ENCODE assay signal across 17 cellular contexts in genomic region chr19:42508892-42509444, GRCh38. TPM values are rescaled to one million over a fixed set of nuclear protein-coding genes. Genes with fewer than 3 reads are reported as not detected.
"Had no signal": no experiment of that assay in that cellular context is flagged by ENCODE, and none has a peak within 500 bp of the region (broad histone marks: within the 10 kb centered on the region; RNA-seq: fewer than 3 reads in every experiment).

No MANE protein-coding gene starts in this region.

- H3K4me1 ChIP-seq: neural progenitor cell, transverse colon had no signal

- H3K9me3 Mint-ChIP-seq: activated naive CD4-positive, alpha-beta T cell treated with anti-CD3 and anti-CD28 coated beads for 36 hours; neural progenitor cell had no signal

- H3K36me3 Mint-ChIP-seq: neural progenitor cell had no signal

- H3K4me3 Mint-ChIP-seq: activated naive CD4-positive, alpha-beta T cell treated with anti-CD3 and anti-CD28 coated beads for 36 hours; neural progenitor cell; T-helper 17 cell had no signal

- H3K4me2 ChIP-seq: neural progenitor cell had no signal

- H3K9me3 ChIP-seq: transverse colon had no signal

- H3K27ac Mint-ChIP-seq: activated naive CD4-positive, alpha-beta T cell treated with anti-CD3 and anti-CD28 coated beads for 36 hours; neural progenitor cell; T-helper 17 cell had no signal

- H3K27me3 Mint-ChIP-seq: T-helper 17 cell had no signal

- ATAC-seq: T-helper 17 cell had no signal

- FAIRE-seq: endothelial cell of umbilical vein, frontal cortex, kidney, TTC549 had no signal

- H2AFZ ChIP-seq: neural progenitor cell had no signal

- H3K9ac ChIP-seq: neural progenitor cell had no signal

- H3K36me3 ChIP-seq: neural progenitor cell had no signal

- H3K27ac ChIP-seq: coronary artery, neural progenitor cell, skin epidermis, transverse colon had no signal

- H3K4me3 ChIP-seq: coronary artery, neural progenitor cell, skin epidermis, transverse colon had no signal

- DNase-seq: activated CD4-positive, alpha-beta T cell treated with anti-CD3 and anti-CD28 coated beads, Interleukin-2, amount 50 U/mL, for 48 hours; activated CD8-positive, alpha-beta memory T cell treated with anti-CD3 and anti-CD28 coated beads, Interleukin-2, amount 50 U/mL, for 4 hours; activated naive CD4-positive, alpha-beta T cell treated with anti-CD3 and anti-CD28 coated beads for 36 hours; central memory CD4-positive, alpha-beta T cell; effector CD4-positive, alpha-beta T cell; kidney; posterior cingulate gyrus; substantia nigra; T-helper 17 cell; transverse colon had no signal

- H3K27me3 ChIP-seq: neural progenitor cell, transverse colon had no signal

RNA-seq across cellular contexts. Expression of gene CEACAM1, which starts 19.3 kb away (rescaled TPM):
- total RNA-seq: frontal cortex, myocyte had no signal
